Comparison of ENCODE assay signal across 1 cellular context in genomic region chr3:119795849-119796248, GRCh38.
TF ChIP-seq lines count a peak whose summit lies in the region.

No MANE protein-coding gene starts in this region.

TF ChIP-seq in liver, 16 proteins besides CTCF, POLR2A, EP300 and RAD21 (continued from another document):
- TF ChIP-seq FOXA1 (IDR thresholded peaks at IDR 0.05) = no peak
- peak; percentile 50 for TF ChIP-seq REST (IDR thresholded peaks at IDR 0.05)
- no peak for TF ChIP-seq ATF3 (IDR thresholded peaks at IDR 0.05)
- TF ChIP-seq HNF4G (IDR thresholded peaks at IDR 0.05) = peak; percentile 90
- no peak for TF ChIP-seq NR2F2 (IDR thresholded peaks at IDR 0.05)
